2 cellular contexts compared by ENCODE assay signal in the genomic region with DNA sequence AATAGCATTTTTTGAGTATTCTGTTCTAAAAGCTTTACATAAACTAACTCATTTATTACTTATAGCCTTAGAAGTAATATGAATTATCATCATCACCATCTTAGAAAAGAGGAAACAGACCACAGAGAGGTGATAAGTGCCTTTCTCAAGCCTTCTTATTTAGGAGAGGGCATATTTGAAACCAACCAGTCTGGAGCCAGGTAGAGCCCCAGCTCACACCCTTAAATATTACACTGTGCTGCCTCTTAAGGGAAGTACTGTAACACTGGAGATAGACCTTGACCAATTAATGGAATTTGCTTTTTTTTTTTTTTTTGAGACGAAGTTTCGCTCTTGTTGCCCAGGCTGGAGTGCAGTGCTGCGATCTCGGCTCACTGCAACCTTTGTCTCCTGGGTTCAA.
TF ChIP-seq lines count a peak whose summit lies in the region.

No MANE protein-coding gene starts in this region.

TF ChIP-seq in liver, 16 proteins besides CTCF, POLR2A, EP300 and RAD21:
- TF ChIP-seq TAF1 (conservative IDR thresholded peaks at IDR 0.05) (peak; percentile 46), JUND (IDR thresholded peaks at IDR 0.05) (no peak), HNF4A (conservative IDR thresholded peaks at IDR 0.05) (peak in 1 of 2 donors; percentile 28)

TF ChIP-seq in HepG2, 621 proteins besides CTCF, POLR2A, EP300 and RAD21:
- TF ChIP-seq ZMYM2 (CRISPR knock-in tag; IDR thresholded peaks at IDR 0.05): no peak
